18 cellular contexts compared by ENCODE assay signal in the genomic region with DNA sequence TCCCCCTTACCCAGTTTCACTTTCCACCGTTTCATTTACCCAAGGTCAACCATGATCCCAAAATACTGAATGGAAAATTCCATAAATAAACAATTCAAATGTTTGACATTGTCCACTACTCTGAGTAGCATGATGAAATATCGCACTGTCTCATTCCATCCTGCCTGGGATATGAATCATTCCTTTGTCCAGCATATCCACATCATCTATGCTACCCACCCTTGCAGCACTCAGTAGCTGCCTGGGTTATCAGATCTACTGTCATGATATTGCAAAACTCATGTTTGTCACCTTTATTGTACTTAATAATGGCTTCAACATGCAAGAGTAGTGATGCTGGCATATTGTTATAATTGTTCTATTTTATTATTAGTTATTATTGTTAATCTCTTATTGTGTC.
DNase-seq lines count a peak whose midpoint lies in the region; ATAC-seq, FAIRE-seq and TF ChIP-seq lines count a peak whose summit lies in the region.
"Had no signal": no experiment of that assay in that cellular context is flagged by ENCODE, and none has a peak within 500 bp of the region (broad histone marks: within the 10 kb centered on the region; RNA-seq: fewer than 3 reads in every experiment).

No MANE protein-coding gene starts in this region.

- 0% methylated on average over 2 of the region's 2 CpGs for WGBS in HepG2 (ENCODE audit: low lambda C conversion rate)
- WGBS in right lobe of liver (ENCODE audit: insufficient coverage, low coverage, low lambda C conversion rate, missing lambda C conversion rate) = 43% methylated on average over 2 of the region's 2 CpGs
- no CpG with 5 or more reads among the region's 2 CpGs for WGBS in neuronal stem cell (ENCODE audit: extremely low coverage in 2 of 2, insufficient read length in 2 of 2, insufficient replicate concordance in 1 of 2), 2 donors

- CTCF ChIA-PET in HepG2 (lab: Yijun Ruan, JAX; ENCODE audit: low intra/inter-chr PET ratio, low total read pairs) = no interaction called here

- TF ChIP-seq CTCF in HepG2 (CRISPR knock-in tag; IDR thresholded peaks at IDR 0.05) = no peak
- TF ChIP-seq CTCF in right lobe of liver (IDR thresholded peaks at IDR 0.05) = no peak

- no peak overlapping the region for H3K9ac ChIP-seq in HepG2 (ENCODE audit: insufficient read depth, low read depth, low read length)
- H3K9ac ChIP-seq in neuronal stem cell (ENCODE audit: low read depth, low read length, poor library complexity) = no peak overlapping the region

- H3K9me3 ChIP-seq in HepG2 (ENCODE audit: low read length) = no peaks in the 10 kb centered on the region
- H3K9me3 ChIP-seq in right lobe of liver = no peaks in the 10 kb centered on the region
- H3K9me3 ChIP-seq in neuronal stem cell (replicated peaks in 1 of 2; ENCODE audit: control insufficient read depth in 2 of 2, insufficient read depth in 1 of 2, low read depth in 1 of 2, low read length in 2 of 2) = no peaks in the 10 kb centered on the region
- H3K9me3 ChIP-seq: uterus had no signal

- no peak overlapping the region for H2BK120ac ChIP-seq in neuronal stem cell (ENCODE audit: low read depth, low read length)

- no peak overlapping the region for H4K91ac ChIP-seq in neuronal stem cell (ENCODE audit: low read depth, low read length, poor library complexity)

- in situ Hi-C loops in HepG2 (cut with HindIII; ENCODE audit: extremely low pct_ligation_motif_present, low pct_unique_long_range_greater_than_20kb) = no loop called here

- H3K4ac ChIP-seq in neuronal stem cell (ENCODE audit: low read length) = no peak overlapping the region

- H3K4me2 ChIP-seq in HepG2 (ENCODE audit: low read depth, low read length) = 0 out of 2 replicates have a peak overlapping the region, but pooled peaks have one; percentile 7
- H3K4me2 ChIP-seq in neuronal stem cell (ENCODE audit: insufficient read depth, low read length, poor library complexity, severe bottlenecking) = no peak overlapping the region

- no peaks in the 10 kb centered on the region for H3K36me3 ChIP-seq in HepG2 (replicated peaks in 1 of 2; ENCODE audit: control insufficient read depth in 1 of 2, insufficient read depth in 2 of 2, low read length in 2 of 2)
- H3K36me3 ChIP-seq in right lobe of liver = no peaks in the 10 kb centered on the region
- no peaks in the 10 kb centered on the region for H3K36me3 ChIP-seq in neuronal stem cell (replicated peaks in 1 of 2; ENCODE audit: control insufficient read depth in 2 of 2, insufficient read depth in 2 of 2, low read length in 2 of 2)
- H3K36me3 ChIP-seq: uterus had no signal

- POLR2A ChIA-PET in HepG2 (lab: Yijun Ruan, JAX) = no interaction called here

- FAIRE-seq in HepG2 (lab: Jason Lieb, UNC) = no peak
- FAIRE-seq in urothelium cell line (lab: Jason Lieb, UNC) = no peak
- FAIRE-seq: A204.1 had no signal

- H3K14ac ChIP-seq in neuronal stem cell (ENCODE audit: low read length) = no peak overlapping the region

- H3K27me3 ChIP-seq in HepG2 (ENCODE audit: control insufficient read depth in 1 of 2, insufficient read depth in 2 of 2, low read length in 2 of 2) = no peaks in the 10 kb centered on the region
- no peaks in the 10 kb centered on the region for H3K27me3 ChIP-seq in right lobe of liver
- H3K27me3 ChIP-seq in neuronal stem cell (ENCODE audit: control insufficient read depth in 3 of 3, insufficient read depth in 3 of 3, low read depth in 1 of 3, low read length in 3 of 3) = no peaks in the 10 kb centered on the region
- H3K27me3 ChIP-seq: uterus had no signal

- H3K79me1 ChIP-seq in neuronal stem cell (ENCODE audit: low read depth, low read length) = no peaks in the 10 kb centered on the region

- H3K18ac ChIP-seq in neuronal stem cell (ENCODE audit: low read length) = no peak overlapping the region

- no peak overlapping the region for H4K8ac ChIP-seq in neuronal stem cell (ENCODE audit: low read depth, low read length)

- no TSS peak for BruUV-seq in HepG2 (replicated peaks; lab: Mats Ljungman, UMichigan)

- ATAC-seq in HepG2 = peak; percentile 82
- no peak for ATAC-seq in right lobe of liver
- no peak for ATAC-seq in HG03045 (IDR thresholded peaks at IDR 0.05; ENCODE audit: unreplicated experiment)
- ATAC-seq: effector memory CD8-positive, alpha-beta T cell had no signal

- H3K23ac ChIP-seq in neuronal stem cell (ENCODE audit: low read depth, low read length, poor library complexity) = no peak overlapping the region

- intact Hi-C loops in HepG2 (cut with micrococcal nuclease; ENCODE audit: unreplicated experiment) (no loop called here), right lobe of liver (cut with DNase I) (no loop called here)

- TF ChIP-seq POLR2A in HepG2 (IDR thresholded peaks at IDR 0.05; ENCODE audit: insufficient read depth in 1 of 2, low read depth in 2 of 2, low read length in 2 of 2) (no peak), right lobe of liver (IDR thresholded peaks at IDR 0.05) (no peak)

- no peak overlapping the region for H3K4me3 ChIP-seq in HepG2 (replicated peaks in 1 of 3; ENCODE audit: insufficient read depth in 1 of 3, low read depth in 2 of 3, low read length in 3 of 3)
- no peak overlapping the region for H3K4me3 ChIP-seq in right lobe of liver
- H3K4me3 ChIP-seq in neuronal stem cell (ENCODE audit: low read length in 2 of 2) = no peak overlapping the region
- H3K4me3 ChIP-seq: lung, uterus had no signal

- H3K4me1 ChIP-seq in HepG2 (ENCODE audit: insufficient read depth, low read length) = peaks cover 6% of the 10 kb centered on the region; the same call in 1 of the 2 replicates
- H3K4me1 ChIP-seq in right lobe of liver = no peaks in the 10 kb centered on the region
- H3K4me1 ChIP-seq in neuronal stem cell (ENCODE audit: control insufficient read depth in 2 of 2, insufficient read depth in 1 of 2, low read depth in 1 of 2, low read length in 2 of 2) = no peaks in the 10 kb centered on the region
- H3K4me1 ChIP-seq: uterus had no signal

- no peaks in the 10 kb centered on the region for H3K79me2 ChIP-seq in HepG2 (ENCODE audit: insufficient read depth, low read length)

- H2AFZ ChIP-seq in HepG2 (ENCODE audit: low read length) = no peak overlapping the region
- no peak overlapping the region for H2AFZ ChIP-seq in neuronal stem cell (ENCODE audit: low read length)

- peak in 1 of 2 experiments; percentile 49; a peak in 1 of 4 replicates for TF ChIP-seq EP300 in HepG2 (IDR thresholded peaks at IDR 0.05; ENCODE audit: low read depth in 2 of 2, low read length in 2 of 2)
- no peak for TF ChIP-seq EP300 in HepG2 (CRISPR knock-in tag; IDR thresholded peaks at IDR 0.05; ENCODE audit: borderline replicate concordance)

- DNase-seq in HepG2 (ENCODE audit: low spot score) (peak; percentile 81), right lobe of liver (no peak), SW480 (ENCODE audit: low spot score) (peak; percentile 37), fibroblast of peridontal ligament (ENCODE audit: extremely low read depth) (peak; percentile 1), urothelium cell line (ENCODE audit: low spot score) (peak; percentile 34), neuronal stem cell (ENCODE audit: low spot score) (no peak)
- DNase-seq in activated CD8-positive, alpha-beta memory T cell treated with anti-CD3 and anti-CD28 coated beads, Interleukin-2, amount 50 U/mL, for 48 hours = no peak
- DNase-seq: activated CD4-positive, alpha-beta T cell treated with anti-CD3 and anti-CD28 coated beads, Interleukin-2, amount 10 ng/mL, durations not matched to agents 24 days and 14 days; activated naive CD4-positive, alpha-beta T cell treated with Interleukin-2 at 50 U/mL for 16 hours; DND-41; effector memory CD8-positive, alpha-beta T cell; NCI-H1105; stimulated activated CD4-positive, alpha-beta T cell treated with anti-CD3 and anti-CD28 coated beads, Interleukin-15, amount 100 ng/mL, for 24 hours; T1000; uterus had no signal

- H2BK12ac ChIP-seq in neuronal stem cell (ENCODE audit: low read length) = no peak overlapping the region

- TF ChIP-seq RAD21 in HepG2 (CRISPR knock-in tag; IDR thresholded peaks at IDR 0.05) = no peak

- no peak overlapping the region for H2BK15ac ChIP-seq in neuronal stem cell (ENCODE audit: low read length)

- H4K20me1 ChIP-seq in HepG2 (ENCODE audit: insufficient read depth, low read length) = no peaks in the 10 kb centered on the region

- no peak overlapping the region for H2BK5ac ChIP-seq in neuronal stem cell (ENCODE audit: low read length)

- H3K27ac ChIP-seq in HepG2 (ENCODE audit: extremely low read length, insufficient read depth, low read length) = no peak overlapping the region
- no peak overlapping the region for H3K27ac ChIP-seq in right lobe of liver
- no peak overlapping the region for H3K27ac ChIP-seq in neuronal stem cell (replicated peaks; ENCODE audit: low read length)
- H3K27ac ChIP-seq: uterus had no signal

- no peak overlapping the region for H2AK5ac ChIP-seq in neuronal stem cell (ENCODE audit: low read depth, low read length)

TF ChIP-seq in HepG2, 621 proteins besides CTCF, POLR2A, EP300 and RAD21 (continues in another document):
- no peak for TF ChIP-seq ZNF296 (CRISPR knock-in tag; conservative IDR thresholded peaks at IDR 0.05)
- no peak for TF ChIP-seq MATR3 (CRISPR knock-in tag; IDR thresholded peaks at IDR 0.05)
- TF ChIP-seq ARNTL (CRISPR knock-in tag; IDR thresholded peaks at IDR 0.05) = no peak
- no peak for TF ChIP-seq AKAP8 (CRISPR knock-in tag; IDR thresholded peaks at IDR 0.05)
- TF ChIP-seq, protein P1, sequence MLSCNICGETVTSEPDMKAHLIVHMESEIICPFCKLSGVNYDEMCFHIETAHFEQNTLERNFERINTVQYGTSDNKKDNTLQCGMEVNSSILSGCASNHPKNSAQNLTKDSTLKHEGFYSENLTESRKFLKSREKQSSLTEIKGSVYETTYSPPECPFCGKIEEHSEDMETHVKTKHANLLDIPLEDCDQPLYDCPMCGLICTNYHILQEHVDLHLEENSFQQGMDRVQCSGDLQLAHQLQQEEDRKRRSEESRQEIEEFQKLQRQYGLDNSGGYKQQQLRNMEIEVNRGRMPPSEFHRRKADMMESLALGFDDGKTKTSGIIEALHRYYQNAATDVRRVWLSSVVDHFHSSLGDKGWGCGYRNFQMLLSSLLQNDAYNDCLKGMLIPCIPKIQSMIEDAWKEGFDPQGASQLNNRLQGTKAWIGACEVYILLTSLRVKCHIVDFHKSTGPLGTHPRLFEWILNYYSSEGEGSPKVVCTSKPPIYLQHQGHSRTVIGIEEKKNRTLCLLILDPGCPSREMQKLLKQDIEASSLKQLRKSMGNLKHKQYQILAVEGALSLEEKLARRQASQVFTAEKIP (CRISPR knock-in tag; IDR thresholded peaks at IDR 0.05; ENCODE audit: borderline replicate concordance) = no peak
- TF ChIP-seq ZNF747 (CRISPR knock-in tag; IDR thresholded peaks at IDR 0.05; ENCODE audit: borderline replicate concordance) = no peak

Comparison
In these comparisons a context has a peak if more than half of its experiments do, and no peak if none do; other contexts are left out.
1. DNase-seq: peak in HepG2 (single experiment), SW480 (single experiment), fibroblast of peridontal ligament (single experiment) and urothelium cell line (single experiment); none in right lobe of liver (0 of 3), activated CD8-positive, alpha-beta memory T cell treated with anti-CD3 and anti-CD28 coated beads, Interleukin-2, amount 50 U/mL, for 48 hours (single experiment) and neuronal stem cell (single experiment).